In genomic region chr17:2711608-2712299, GRCh38 we compare ENCODE assay signal across 8 cellular contexts. TPM values are rescaled to one million over a fixed set of nuclear protein-coding genes. Genes with fewer than 3 reads are reported as not detected.
DNase-seq lines count a peak whose midpoint lies in the region; ATAC-seq and TF ChIP-seq lines count a peak whose summit lies in the region.

Gene CLUH (minus strand): TSS chr17:2711764. CDS start chr17:2711661, 103 bp downstream.

- H3K36me3 Mint-ChIP-seq in activated CD4-positive, alpha-beta T cell treated with anti-CD3 and anti-CD28 coated beads for 36 hours (ENCODE audit: low read depth), result peaks cover 8% of the 10 kb centered on the region

- peak within 1 kb of the TSS; percentile 86 for H3K4me3 Mint-ChIP-seq in activated CD4-positive, alpha-beta T cell treated with anti-CD3 and anti-CD28 coated beads for 36 hours

- H3K9me3 Mint-ChIP-seq in activated CD4-positive, alpha-beta T cell treated with anti-CD3 and anti-CD28 coated beads for 36 hours (ENCODE audit: low read depth), result no peaks in the 10 kb centered on the region

- H3K27me3 Mint-ChIP-seq in activated CD4-positive, alpha-beta T cell treated with anti-CD3 and anti-CD28 coated beads for 36 hours, result no peaks in the 10 kb centered on the region

- CTCF ChIA-PET in activated CD4-positive, alpha-beta T cell treated with anti-CD3 and anti-CD28 coated beads for 36 hours (lab: Charles Lee), result no interaction called here

- H3K27ac Mint-ChIP-seq in activated CD4-positive, alpha-beta T cell treated with anti-CD3 and anti-CD28 coated beads for 36 hours, result peak within 1 kb of the TSS; percentile 84

- POLR2A ChIA-PET in activated CD4-positive, alpha-beta T cell treated with anti-CD3 and anti-CD28 coated beads for 36 hours (lab: Charles Lee), result interaction anchor here (0.6 kb wide), 1 partner anchor 119 kb away, joined by 3 read pairs; no protein-coding TSS in a partner anchor

- intact Hi-C loops in activated CD4-positive, alpha-beta T cell treated with anti-CD3 and anti-CD28 coated beads for 36 hours (cut with DNase I, micrococcal nuclease), result loop anchor here in 1 of 2 experiments (1.0 to 5.0 kb wide), 11 partner anchors 75 to 957 kb away; partner anchors contain the start of genes CTNS, EMC6, METTL16 and MNT

- peaks cover 35% of the 10 kb centered on the region for H3K4me1 Mint-ChIP-seq in activated CD4-positive, alpha-beta T cell treated with anti-CD3 and anti-CD28 coated beads for 36 hours

- ATAC-seq in GM19043 (IDR thresholded peaks at IDR 0.05; ENCODE audit: low read depth, unreplicated experiment), result peak; percentile 71
- ATAC-seq in HG03354 (IDR thresholded peaks at IDR 0.05; ENCODE audit: poor library complexity, severe bottlenecking, unreplicated experiment), result peak; percentile 75
- ATAC-seq in activated CD4-positive, alpha-beta T cell treated with anti-CD3 and anti-CD28 coated beads for 36 hours, result peak; percentile 95

- DNase-seq in Ammon's horn (ENCODE audit: low spot score) (peak; percentile 96), NCI-H524 (lab: John Stamatoyannopoulos, UW) (peak; percentile 86 to 95), choroid plexus epithelial cell (ENCODE audit: low read depth) (peak; percentile 97), kidney tubule cell (ENCODE audit: low spot score) (peak; percentile 98)
- DNase-seq in activated CD4-positive, alpha-beta T cell treated with anti-CD3 and anti-CD28 coated beads for 36 hours, result peak; percentile 98
- peak; percentile 89 to 95 for DNase-seq in stimulated activated CD4-positive, alpha-beta T cell treated with anti-CD3 and anti-CD28 coated beads, Interleukin-1b, Interleukin-23, amount 100 ng/mL, for 1 hour (ENCODE audit: low read depth in 2 of 2)

- peak within 1 kb of the TSS; percentile 79 for H3K4me3 ChIP-seq in choroid plexus epithelial cell (ENCODE audit: low read depth, low read length)

- TF ChIP-seq CTCF in choroid plexus epithelial cell (conservative IDR thresholded peaks at IDR 0.05; ENCODE audit: low read depth, low read length), result no peak

RNA-seq across cellular contexts. Expression of gene CLUH, which starts in this region (rescaled TPM):
- 100 to 1,000 TPM; 107 to 123 TPM for total RNA-seq in activated CD4-positive, alpha-beta T cell treated with anti-CD3 and anti-CD28 coated beads for 36 hours

Comparison
In these comparisons a context has a peak if more than half of its experiments do, and no peak if none do; other contexts are left out.
1. Peak in every context shown above with its lines: DNase-seq, ATAC-seq and H3K4me3 ChIP-seq.